In the genomic region with DNA sequence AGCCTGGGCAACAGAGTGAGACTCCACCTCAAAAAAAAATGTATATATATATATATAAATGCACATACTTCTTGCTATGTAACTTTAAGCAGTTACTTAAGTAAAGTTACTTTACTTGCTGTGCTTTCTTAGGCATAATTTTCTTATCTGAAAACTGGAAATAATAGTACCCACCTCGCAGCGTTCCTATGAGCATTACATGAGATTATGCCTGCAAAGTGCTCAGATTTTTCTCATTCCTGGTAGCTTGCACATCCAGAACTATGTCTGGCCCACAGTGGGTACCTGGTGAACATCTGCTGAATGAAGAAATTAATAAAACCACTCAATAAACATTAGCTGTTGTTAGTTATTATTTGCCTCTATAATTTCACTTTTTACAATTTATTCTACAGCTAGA, we compare ENCODE assay signal across 34 cellular contexts.
"Had no signal": no experiment of that assay in that cellular context is flagged by ENCODE, and none has a peak within 500 bp of the region (broad histone marks: within the 10 kb centered on the region; RNA-seq: fewer than 3 reads in every experiment).

No MANE protein-coding gene starts in this region.

- DNase-seq: Karpas-422, Kasumi-1, MG63, MM.1S, MV-4-11, NCI-H1048, NCI-H1092, NCI-H1092 treated with DMSO at 0.1 percent for 48 hours, NCI-H1105, NCI-H1105 treated with DMSO at 0.1 percent for 48 hours, NCI-H1417, NCI-H1417 treated with DMSO at 0.1 percent for 48 hours, NCI-H1436, NCI-H1436 treated with DMSO at 0.1 percent for 48 hours, NCI-H146, NCI-H1694, NCI-H1694 treated with DMSO at 0.1 percent for 48 hours, NCI-H187, NCI-H187 treated with DMSO at 0.1 percent for 48 hours, NCI-H1930, NCI-H2029, NCI-H2029 treated with DMSO at 0.1 percent for 48 hours, NCI-H2081, NCI-H2081 treated with DMSO at 0.1 percent for 48 hours, NCI-H2107, NCI-H2171, NCI-H2171 treated with DMSO at 0.1 percent for 48 hours, NCI-H2227 treated with DMSO at 0.1 percent for 48 hours, NCI-H226, NCI-H345, NCI-H446, NCI-H446 treated with DMSO at 0.1 percent for 48 hours, NCI-H510A, NCI-H510A treated with DMSO at 0.1 percent for 48 hours had no signal

- H3K4me3 ChIP-seq: MG63 had no signal

- H3K9me3 ChIP-seq: MG63 had no signal

- H3K36me3 ChIP-seq: MG63 had no signal
